ENCODE assay signal across 7 cellular contexts in the genomic region with DNA sequence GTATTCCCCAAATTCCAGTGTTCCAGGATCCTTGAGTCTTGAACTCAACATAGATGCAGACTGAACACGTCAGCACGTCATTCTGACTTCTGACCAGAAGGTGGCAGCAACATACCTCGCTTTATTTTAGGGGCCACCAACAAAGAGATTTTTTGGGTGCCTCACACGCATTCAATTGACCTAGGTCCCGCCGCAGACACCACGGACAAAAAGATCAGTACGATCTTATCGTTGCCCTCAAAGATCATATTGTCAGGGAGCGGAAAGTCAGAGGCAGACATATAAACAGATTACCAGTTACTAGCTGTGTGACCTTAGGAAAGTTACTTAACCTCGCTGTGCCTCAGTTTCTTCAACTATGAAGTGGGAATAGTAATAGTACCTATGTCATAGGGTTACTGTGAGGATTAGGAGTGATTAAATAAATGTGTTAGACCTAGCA. TPM values are rescaled to one million over a fixed set of nuclear protein-coding genes. Genes with fewer than 3 reads are reported as not detected.
DNase-seq lines count a peak whose midpoint lies in the region; ATAC-seq and TF ChIP-seq lines count a peak whose summit lies in the region.

No MANE protein-coding gene starts in this region.

- DNase-seq in GM04504 (ENCODE audit: low read depth) = peak; percentile 22
- DNase-seq in M059J (ENCODE audit: low read depth) = peak; percentile 58
- peak; percentile 59 to 61 for DNase-seq in activated CD4-positive, alpha-beta T cell treated with anti-CD3 and anti-CD28 coated beads for 24 hours (ENCODE audit: low read depth in 2 of 2)
- peak; percentile 74 for DNase-seq in cerebellar cortex (ENCODE audit: low spot score)
- peak; percentile 53 for DNase-seq in stimulated activated CD8-positive, alpha-beta memory T cell treated with anti-CD3 and anti-CD28 coated beads, Interleukin-15, amount 100 ng/mL, for 1 hour (ENCODE audit: low read depth)

- 7% methylated on average over 11 of the region's 11 CpGs for WGBS in liver

- ATAC-seq in GM18870 (IDR thresholded peaks at IDR 0.05; ENCODE audit: unreplicated experiment) = no peak

- no peak overlapping the region for H3K4me3 ChIP-seq in liver (ENCODE audit: low read depth in 1 of 3, low read length in 3 of 3)

- no peaks in the 10 kb centered on the region for H3K36me3 ChIP-seq in liver (ENCODE audit: control insufficient read depth in 4 of 4, insufficient read depth in 3 of 4, low read depth in 1 of 4, low read length in 3 of 4)

- no peak overlapping the region for H3K27ac ChIP-seq in liver (ENCODE audit: low read depth in 1 of 2, low read length in 2 of 2)

- no peak overlapping the region for H3K9ac ChIP-seq in liver (ENCODE audit: low read depth in 1 of 2, low read length in 2 of 2)

- peak; percentile 90 for TF ChIP-seq CTCF in liver (IDR thresholded peaks at IDR 0.05; ENCODE audit: low read depth, low read length, missing input control)

- TF ChIP-seq RAD21 in liver (IDR thresholded peaks at IDR 0.05) = peak; percentile 83 to 85

- no peaks in the 10 kb centered on the region for H3K9me3 ChIP-seq in liver (ENCODE audit: control insufficient read depth in 4 of 4, low read length in 3 of 4)

- H3K4me1 ChIP-seq in liver (ENCODE audit: control insufficient read depth in 4 of 4, insufficient read depth in 4 of 4, low read length in 3 of 4) = no peaks in the 10 kb centered on the region

- peaks cover 0 to 3% (median 0%) of the 10 kb centered on the region in 4 donors for H3K27me3 ChIP-seq in liver (ENCODE audit: control insufficient read depth in 4 of 4, insufficient read depth in 4 of 4, low read length in 3 of 4)

TF ChIP-seq in liver, 16 proteins besides CTCF, POLR2A, EP300 and RAD21:
- TF ChIP-seq FOXA2 (IDR thresholded peaks at IDR 0.05) (no peak), JUND (IDR thresholded peaks at IDR 0.05) (no peak)

RNA-seq across cellular contexts. Expression of a gene that starts 6.5 kb away (rescaled TPM):
- total RNA-seq in M059J (2014; rRNA removed; shearing (Covaris generic)) = 0.12 TPM in 1 of 2 replicates, not detected in the other
- total RNA-seq in liver = not detected
- polyA plus RNA-seq in liver = under 1 TPM in 1 of 2 donors, not detected in 1; 0.05 TPM

RNA-seq across cellular contexts. Expression of a gene that starts 23.6 kb away (rescaled TPM):
- 1,117 and 1,179 TPM in 2 replicates for total RNA-seq in M059J (2014; rRNA removed; shearing (Covaris generic))
- 100 to 1,000 TPM; 102 to 103 TPM for total RNA-seq in liver
- 100 to 1,000 TPM in 1 of 2 donors, 10 to 100 TPM in 1; 54.6 to 162 TPM for polyA plus RNA-seq in liver

RNA-seq across cellular contexts. Expression of a gene that starts 34.6 kb away (rescaled TPM):
- 31.3 and 47.4 TPM in 2 replicates for total RNA-seq in M059J (2014; rRNA removed; shearing (Covaris generic))
- 10 to 100 TPM in 1 of 2 donors, not detected in 1; 17.5 TPM for total RNA-seq in liver
- polyA plus RNA-seq in liver = 1 to 10 TPM in 1 of 2 donors, under 1 TPM in 1; 0.97 to 2.0 TPM

RNA-seq across cellular contexts. Expression of a gene that starts 48.6 kb away (rescaled TPM):
- 0.39 TPM in 1 of 2 replicates, not detected in the other for total RNA-seq in M059J (2014; rRNA removed; shearing (Covaris generic))
- total RNA-seq in liver = not detected
- polyA plus RNA-seq in liver = not detected

RNA-seq across cellular contexts. Expression of a gene that starts 58.3 kb away (rescaled TPM):
- 8.2 and 12.3 TPM in 2 replicates for total RNA-seq in M059J (2014; rRNA removed; shearing (Covaris generic))
- total RNA-seq in liver = 10 to 100 TPM; 16.6 to 49.4 TPM
- 10 to 100 TPM; 22.4 to 34.0 TPM for polyA plus RNA-seq in liver

Comparison
In these comparisons a context has a peak if more than half of its experiments do, and no peak if none do; other contexts are left out.
1. DNase-seq: peak in every context shown above with its lines; median percentile 74 in cerebellar cortex; 60 in activated CD4-positive, alpha-beta T cell treated with anti-CD3 and anti-CD28 coated beads for 24 hours; 58 in M059J; 53 in stimulated activated CD8-positive, alpha-beta memory T cell treated with anti-CD3 and anti-CD28 coated beads, Interleukin-15, amount 100 ng/mL, for 1 hour; 22 in GM04504.
2. RNA of a gene that starts 23.6 kb away (total RNA-seq): 1,117 to 1,179 TPM in M059J; 102 to 103 TPM in liver; every median in the first group is over 10 times any median in the second.